Comparison of ENCODE assay signal across 8 cellular contexts in the genomic region with DNA sequence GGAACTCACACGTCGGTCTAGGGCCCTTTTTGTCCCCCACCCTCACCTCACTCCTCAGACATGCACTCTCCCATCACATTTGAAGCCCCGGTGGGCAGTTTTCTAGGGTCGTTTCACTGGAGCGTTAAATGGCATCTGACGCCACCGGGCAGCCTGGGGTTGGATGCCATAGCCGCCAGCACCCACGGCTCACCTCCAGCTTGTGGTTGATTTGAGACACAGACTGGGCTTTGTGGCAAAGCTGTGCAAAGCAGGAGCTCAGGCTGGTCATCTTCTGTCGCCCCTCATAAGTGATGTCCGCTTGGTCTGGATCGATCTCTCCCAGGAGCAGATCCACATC. TPM values are rescaled to one million over a fixed set of nuclear protein-coding genes. Genes with fewer than 3 reads are reported as not detected.
A peak's percentile ranks its signal among the peaks of the same experiment; 100 is the strongest.
DNase-seq lines count a peak whose midpoint lies in the region; ATAC-seq and TF ChIP-seq lines count a peak whose summit lies in the region.

No MANE protein-coding gene starts in this region.

- peak overlapping the region; percentile 79 for H3K27ac ChIP-seq in CD8-positive, alpha-beta T cell (ENCODE audit: low read depth, low read length)
- H3K27ac ChIP-seq in right cardiac atrium (ENCODE audit: low read length) (peak overlapping the region; percentile 48), skin epidermis (peak overlapping the region; percentile 7 to 98 (median 89))

- H3K27me3 Mint-ChIP-seq in CD8-positive, alpha-beta T cell (ENCODE audit: low read depth): no peaks in the 10 kb centered on the region
- no peaks in the 10 kb centered on the region for H3K27me3 Mint-ChIP-seq in activated T-helper 17 cell treated with anti-CD3 and anti-CD28 coated beads, Interleukin-2, amount 50 U/mL, for 72 hours

- peak overlapping the region; percentile 100 for H3K4me3 Mint-ChIP-seq in CD8-positive, alpha-beta T cell
- peak overlapping the region; percentile 94 for H3K4me3 Mint-ChIP-seq in activated T-helper 17 cell treated with anti-CD3 and anti-CD28 coated beads, Interleukin-2, amount 50 U/mL, for 72 hours

- POLR2A ChIA-PET in CD8-positive, alpha-beta T cell (lab: Charles Lee): interaction anchor here (0.9 to 1.8 kb wide), 8 partner anchors 9 to 152 kb away, joined by 3 to 12 read pairs (median 4); no protein-coding TSS in a partner anchor

- H3K4me3 ChIP-seq in CD8-positive, alpha-beta T cell (ENCODE audit: low read depth, low read length): peak overlapping the region; percentile 86
- H3K4me3 ChIP-seq in right cardiac atrium (ENCODE audit: low read length) (peak overlapping the region; percentile 67), skin epidermis (peak overlapping the region; percentile 78 to 99 (median 92))

- no peak for TF ChIP-seq CTCF in CD8-positive, alpha-beta T cell (IDR thresholded peaks at IDR 0.05)

- DNase-seq in CD8-positive, alpha-beta T cell: no peak
- DNase-seq in right cardiac atrium (peak in 2 of 3 donors; percentile 14 to 63), occipital lobe (lab: John Stamatoyannopoulos, UW) (no peak), dedifferentiated amniotic fluid mesenchymal stem cell (ENCODE audit: extremely low spot score) (no peak)

- CTCF ChIA-PET in CD8-positive, alpha-beta T cell (lab: Charles Lee): interaction anchor here (1.1 to 2.0 kb wide), 8 partner anchors 13 to 255 kb away, joined by 3 to 13 read pairs (median 4); no protein-coding TSS in a partner anchor

- H3K9me3 Mint-ChIP-seq in CD8-positive, alpha-beta T cell: peaks cover 4% of the 10 kb centered on the region
- no peaks in the 10 kb centered on the region for H3K9me3 Mint-ChIP-seq in activated T-helper 17 cell treated with anti-CD3 and anti-CD28 coated beads, Interleukin-2, amount 50 U/mL, for 72 hours

- peaks cover 33% of the 10 kb centered on the region for H3K36me3 Mint-ChIP-seq in CD8-positive, alpha-beta T cell
- H3K36me3 Mint-ChIP-seq in activated T-helper 17 cell treated with anti-CD3 and anti-CD28 coated beads, Interleukin-2, amount 50 U/mL, for 72 hours (ENCODE audit: low read depth): peaks cover 52% of the 10 kb centered on the region

- ATAC-seq in CD8-positive, alpha-beta T cell: no peak
- ATAC-seq in GM21360 (IDR thresholded peaks at IDR 0.05; ENCODE audit: unreplicated experiment): peak; percentile 14
- peak; percentile 5 for ATAC-seq in HG03520 (IDR thresholded peaks at IDR 0.05; ENCODE audit: unreplicated experiment)
- peak; percentile 9 for ATAC-seq in activated T-helper 17 cell treated with anti-CD3 and anti-CD28 coated beads, Interleukin-2, amount 50 U/mL, for 72 hours (replicated peaks)
- peak; percentile 1 to 19 for ATAC-seq in right cardiac atrium

- peaks cover 16% of the 10 kb centered on the region for H3K4me1 ChIP-seq in CD8-positive, alpha-beta T cell (ENCODE audit: insufficient read depth, low read length)
- no peaks in the 10 kb centered on the region for H3K4me1 ChIP-seq in right cardiac atrium (ENCODE audit: control insufficient read depth, insufficient read depth, low read length)

- peaks cover 46% of the 10 kb centered on the region for H3K4me1 Mint-ChIP-seq in CD8-positive, alpha-beta T cell (ENCODE audit: low read depth)
- H3K4me1 Mint-ChIP-seq in activated T-helper 17 cell treated with anti-CD3 and anti-CD28 coated beads, Interleukin-2, amount 50 U/mL, for 72 hours: peaks cover 14% of the 10 kb centered on the region

- no peaks in the 10 kb centered on the region for H3K27me3 ChIP-seq in CD8-positive, alpha-beta T cell (ENCODE audit: insufficient read depth, low read length)
- H3K27me3 ChIP-seq in right cardiac atrium (ENCODE audit: control insufficient read depth, insufficient read depth): no peaks in the 10 kb centered on the region

- WGBS in right cardiac atrium: 1% methylated on average over 12 of the region's 12 CpGs

- no peaks in the 10 kb centered on the region for H3K36me3 ChIP-seq in CD8-positive, alpha-beta T cell (ENCODE audit: insufficient read depth, low read length)

- peak overlapping the region; percentile 99 for H3K27ac Mint-ChIP-seq in CD8-positive, alpha-beta T cell
- H3K27ac Mint-ChIP-seq in activated T-helper 17 cell treated with anti-CD3 and anti-CD28 coated beads, Interleukin-2, amount 50 U/mL, for 72 hours: peak overlapping the region; percentile 95

- intact Hi-C loops in CD8-positive, alpha-beta T cell (cut with DNase I, micrococcal nuclease): loop anchor here (1.0 to 10.0 kb wide), 13 partner anchors 53 to 1743 kb away; a partner anchor contains a TSS
- intact Hi-C loops in right cardiac atrium (cut with DNase I): no loop called here

- H3K9me3 ChIP-seq in CD8-positive, alpha-beta T cell (ENCODE audit: low read length): no peaks in the 10 kb centered on the region
- no peaks in the 10 kb centered on the region for H3K9me3 ChIP-seq in right cardiac atrium (ENCODE audit: control insufficient read depth, low read length)

RNA-seq across cellular contexts. Expression of a gene that starts 0.5 kb away (rescaled TPM):
- total RNA-seq in CD8-positive, alpha-beta T cell: 1 to 10 TPM; 7.5 to 8.1 TPM
- 10 to 100 TPM; 16.3 to 20.4 TPM for total RNA-seq in activated T-helper 17 cell treated with anti-CD3 and anti-CD28 coated beads, Interleukin-2, amount 50 U/mL, for 72 hours
- total RNA-seq in right cardiac atrium: 10 to 100 TPM; 23.4 to 28.9 (median 26.0) TPM
- polyA plus RNA-seq in right cardiac atrium: 17.2 TPM
- total RNA-seq in occipital lobe: 83.8 TPM

Comparison
In these comparisons a context has a peak if more than half of its experiments do, and no peak if none do; other contexts are left out.
1. DNase-seq: peak in right cardiac atrium (2 of 3); none in CD8-positive, alpha-beta T cell (0 of 7), occipital lobe (single experiment) and dedifferentiated amniotic fluid mesenchymal stem cell (single experiment).
2. intact Hi-C loops: an anchor here in CD8-positive, alpha-beta T cell (1.0 to 10.0 kb wide); none called in right cardiac atrium.
3. Peak in every context shown above with its lines, with median percentiles within 50 percentile points of each other: H3K27ac ChIP-seq and H3K4me3 ChIP-seq.